1 cellular context compared by ENCODE assay signal in the genomic region with DNA sequence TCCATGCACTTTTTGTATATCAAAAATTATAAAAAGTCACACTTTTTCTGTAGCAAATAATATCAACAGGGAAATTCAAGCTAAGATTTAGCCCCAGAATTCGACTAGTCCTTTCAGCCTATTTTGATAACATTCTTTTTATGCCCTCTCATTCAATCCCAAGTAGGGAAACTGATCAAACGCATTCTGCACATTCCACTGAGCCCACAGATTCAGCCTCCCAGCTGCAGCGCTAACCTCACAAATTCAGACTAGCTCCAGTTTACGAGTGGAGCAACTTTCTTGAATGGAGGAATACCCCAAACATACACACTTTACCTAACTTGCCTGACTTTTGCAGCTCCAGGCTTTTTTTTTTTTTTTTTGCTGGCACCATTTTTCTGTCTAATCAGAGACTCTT.
TF ChIP-seq lines count a peak whose summit lies in the region.

No MANE protein-coding gene starts in this region.

TF ChIP-seq in H1, 55 proteins besides CTCF, POLR2A, EP300 and RAD21 (continued from another document):
- TF ChIP-seq POLR2AphosphoS5 (IDR thresholded peaks at IDR 0.05; ENCODE audit: low read depth, low read length) (no peak), CBX5 (IDR thresholded peaks at IDR 0.05; ENCODE audit: low read depth, low read length) (no peak), JUN (IDR thresholded peaks at IDR 0.05; ENCODE audit: low read depth, low read length) (no peak), CEBPB (IDR thresholded peaks at IDR 0.05; ENCODE audit: low read depth, low read length) (no peak)
